In genomic region chr6:15392182-15392581, GRCh38 we compare ENCODE assay signal across 1 cellular context.
TF ChIP-seq lines count a peak whose summit lies in the region.

No MANE protein-coding gene starts in this region.

TF ChIP-seq in GM23338, 12 proteins besides CTCF, POLR2A, EP300 and RAD21 (continued from another document):
- TF ChIP-seq ZNF462 (CRISPR knock-in tag; IDR thresholded peaks at IDR 0.05) (no peak), POLR2AphosphoS5 (IDR thresholded peaks at IDR 0.05; ENCODE audit: low read depth) (no peak; the same call in 1 of the 2 replicates), ZNF331 (CRISPR knock-in tag; IDR thresholded peaks at IDR 0.05; ENCODE audit: low read depth) (no peak), NANOG (IDR thresholded peaks at IDR 0.05; ENCODE audit: borderline replicate concordance) (no peak), CREB1 (CRISPR knock-in tag; IDR thresholded peaks at IDR 0.05; ENCODE audit: low read depth) (no peak), ETS1 (IDR thresholded peaks at IDR 0.05) (no peak), EZH2phosphoT487 (IDR thresholded peaks at IDR 0.05; ENCODE audit: unreplicated experiment) (no peak)
